Comparison of ENCODE assay signal across 18 cellular contexts in genomic region chr7:80302078-80302477, GRCh38.
DNase-seq lines count a peak whose midpoint lies in the region; FAIRE-seq and TF ChIP-seq lines count a peak whose summit lies in the region.
"Had no signal": no experiment of that assay in that cellular context is flagged by ENCODE, and none has a peak within 500 bp of the region (broad histone marks: within the 10 kb centered on the region; RNA-seq: fewer than 3 reads in every experiment).

No MANE protein-coding gene starts in this region.

- H3K9me3 ChIP-seq in HEK293 (ENCODE audit: control insufficient read depth, insufficient read depth, low read depth, low read length), result no peaks in the 10 kb centered on the region
- H3K9me3 ChIP-seq: HAP-1 had no signal

- FAIRE-seq in islet of Langerhans (lab: Jason Lieb, UNC), result peak; percentile 24
- FAIRE-seq in frontal cortex (lab: Jason Lieb, UNC), result no peak
- FAIRE-seq: G401.6, GM12892, H54 had no signal

- peak; percentile 52 for DNase-seq in choroid plexus epithelial cell (ENCODE audit: low read depth)
- DNase-seq in DMS79 treated with DMSO at 0.1 percent for 48 hours (lab: John Stamatoyannopoulos, UW), result no peak
- DNase-seq in frontal cortex (ENCODE audit: low spot score in 2 of 2), result no peak
- DNase-seq in NOMO-1 treated with dmso at 0.1 percent for 144 hours (lab: John Stamatoyannopoulos, UW; ENCODE audit: unreplicated experiment), result no peak
- no peak for DNase-seq in RWPE1 (ENCODE audit: low spot score)
- DNase-seq: C1 segment of cervical spinal cord; Calu3; CD4-positive, alpha-beta memory T cell; COR-L47; DMS53; DND-41; GM23248 had no signal

- H3K27ac ChIP-seq in HEK293 (ENCODE audit: extremely low read depth, low read depth, low read length) (no peak overlapping the region), RWPE1 (no peak overlapping the region)
- H3K27ac ChIP-seq: GM23248 had no signal

- no peaks in the 10 kb centered on the region for H3K4me1 ChIP-seq in HEK293 (ENCODE audit: control insufficient read depth, insufficient read depth, low read length)

- CTCF ChIA-PET in HEK293 (lab: Yijun Ruan, JAX) (interaction anchor here (1.2 kb wide), 1 partner anchor 126 kb away, joined by 3 read pairs; no protein-coding TSS in a partner anchor), RWPE1 (lab: Yijun Ruan, JAX) (no interaction called here)

- H3K4me3 ChIP-seq in HEK293 (ENCODE audit: low read depth, low read length) (no peak overlapping the region), choroid plexus epithelial cell (ENCODE audit: low read depth, low read length) (no peak overlapping the region)
- H3K4me3 ChIP-seq: GM23248, HAP-1 had no signal

- POLR2A ChIA-PET in HEK293 (lab: Yijun Ruan, JAX) (no interaction called here), RWPE1 (lab: Yijun Ruan, JAX; ENCODE audit: low non-redundant PET) (no interaction called here)

- H3K36me3 ChIP-seq in HEK293 (ENCODE audit: control insufficient read depth in 2 of 2, insufficient read depth in 1 of 2, low read length in 2 of 2), result no peaks in the 10 kb centered on the region
- H3K36me3 ChIP-seq: HAP-1 had no signal

- TF ChIP-seq CTCF in HEK293 (tag by site-specific recombination; IDR thresholded peaks at IDR 0.05) (no peak), choroid plexus epithelial cell (conservative IDR thresholded peaks at IDR 0.05; ENCODE audit: low read depth, low read length) (no peak), RWPE1 (conservative IDR thresholded peaks at IDR 0.05; ENCODE audit: low read depth) (no peak)

TF ChIP-seq in HEK293, 187 proteins besides CTCF, POLR2A, EP300 and RAD21:
- TF ChIP-seq ZNF146 (tag by site-specific recombination; IDR thresholded peaks at IDR 0.05), result no peak
- peak; percentile 75 for TF ChIP-seq SCRT2 (tag by site-specific recombination; IDR thresholded peaks at IDR 0.05)
